ENCODE assay signal across 1 cellular context in genomic region chr17:79752175-79752574, GRCh38.
TF ChIP-seq lines count a peak whose summit lies in the region.

No MANE protein-coding gene starts in this region.

TF ChIP-seq in K562, 482 proteins besides CTCF, POLR2A, EP300 and RAD21:
- TF ChIP-seq CBX1 (IDR thresholded peaks at IDR 0.05; ENCODE audit: low read depth) (no peak), SRSF3 (IDR thresholded peaks at IDR 0.05; ENCODE audit: insufficient read depth, low read length) (no peak), EHMT2 (IDR thresholded peaks at IDR 0.05) (no peak), FOXJ3 (CRISPR knock-in tag; IDR thresholded peaks at IDR 0.05) (no peak)
